8 cellular contexts compared by ENCODE assay signal in the genomic region with DNA sequence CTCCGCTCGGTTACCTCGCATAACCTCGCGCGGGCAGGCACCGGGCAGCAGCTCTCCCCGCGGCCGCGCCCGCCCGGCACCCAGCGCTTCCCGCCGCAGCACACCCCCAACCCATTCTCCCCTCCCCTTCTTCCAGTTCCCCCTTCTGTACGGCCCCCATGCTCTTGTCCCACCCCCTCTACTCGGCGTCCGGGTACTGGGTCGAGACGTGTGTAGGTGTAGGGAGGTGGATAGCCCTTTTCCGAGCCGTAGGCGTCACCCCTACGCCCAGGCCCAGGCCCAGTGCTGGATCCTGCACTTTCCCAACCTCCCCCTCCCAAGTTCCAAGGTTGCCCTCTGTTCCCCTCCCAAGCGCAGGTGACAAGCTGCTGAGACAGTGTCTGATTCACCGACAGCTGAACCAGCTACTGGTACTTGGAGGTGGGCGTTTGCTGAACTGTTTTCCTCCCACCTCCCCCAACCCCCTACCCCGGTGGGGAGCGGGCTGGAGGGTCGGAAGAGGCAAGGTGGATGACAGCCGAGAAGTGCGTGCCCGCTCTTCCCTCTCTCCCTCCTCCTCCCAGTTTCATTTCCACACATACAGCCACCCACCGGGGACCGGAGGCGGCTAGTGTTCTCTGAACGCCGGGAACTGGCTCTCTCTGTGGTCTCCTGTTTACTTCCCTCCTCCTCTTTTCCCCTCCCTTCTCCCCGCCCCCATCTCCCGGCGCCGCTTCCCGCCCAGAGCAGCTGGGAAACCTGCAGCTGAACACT. TPM values are rescaled to one million over a fixed set of nuclear protein-coding genes. Genes with fewer than 3 reads are reported as not detected.
DNase-seq lines count a peak whose midpoint lies in the region; ATAC-seq and TF ChIP-seq lines count a peak whose summit lies in the region.

No MANE protein-coding gene starts in this region.

- peak; percentile 25 for ATAC-seq in GM18505 (IDR thresholded peaks at IDR 0.05; ENCODE audit: unreplicated experiment)
- peak; percentile 18 for ATAC-seq in HG03066 (IDR thresholded peaks at IDR 0.05; ENCODE audit: low read depth, unreplicated experiment)
- ATAC-seq in effector memory CD8-positive, alpha-beta T cell (replicated peaks) = no peak

- H3K4me1 Mint-ChIP-seq in effector memory CD8-positive, alpha-beta T cell (ENCODE audit: low read depth in 2 of 2) = peaks cover 30 to 43% of the 10 kb centered on the region in 2 donors

- CTCF ChIA-PET in AG04449 (lab: Yijun Ruan, JAX) = interaction anchor here (1.3 to 4.7 kb wide), 4 partner anchors 68 to 182 kb away, joined by 3 to 35 read pairs (median 3); no protein-coding TSS in a partner anchor

- H3K9me3 Mint-ChIP-seq in effector memory CD8-positive, alpha-beta T cell = no peaks in the 10 kb centered on the region

- POLR2A ChIA-PET in AG04449 (lab: Yijun Ruan, JAX) = interaction anchor here (0.8 to 3.8 kb wide), 7 partner anchors 10 to 189 kb away, joined by 3 to 51 read pairs (median 3); no protein-coding TSS in a partner anchor

- H3K36me3 Mint-ChIP-seq in effector memory CD8-positive, alpha-beta T cell (ENCODE audit: insufficient read depth) = peaks cover 23% of the 10 kb centered on the region

- peak; percentile 39 for TF ChIP-seq POLR2A in GM18505 (IDR thresholded peaks at IDR 0.05; ENCODE audit: borderline replicate concordance, extremely low read depth, insufficient read depth, insufficient read length)

- H3K4me3 ChIP-seq in AG04449 (ENCODE audit: low read depth, low read length) = peak overlapping the region; percentile 69

- no peak for DNase-seq in AG04449 (ENCODE audit: low read depth, low spot score)
- peak; percentile 83 for DNase-seq in NCI-H2227 treated with DMSO at 0.1 percent for 48 hours (lab: John Stamatoyannopoulos, UW)
- DNase-seq in activated CD4-positive, alpha-beta T cell treated with anti-CD3 and anti-CD28 coated beads, Interleukin-2, amount 50 U/mL, for 4 hours = peak; percentile 50 to 61
- no peak for DNase-seq in effector memory CD8-positive, alpha-beta T cell
- peak; percentile 87 to 93 for DNase-seq in lung microvascular endothelial cell (ENCODE audit: low read depth in 2 of 2)
- DNase-seq in stimulated activated CD4-positive, alpha-beta T cell treated with anti-CD3 and anti-CD28 coated beads, TNF-alpha, amount 100 ng/mL, for 4 hours (ENCODE audit: low read depth in 3 of 3) = peak; percentile 40 to 59 (median 46)

- H3K4me3 Mint-ChIP-seq in effector memory CD8-positive, alpha-beta T cell = peak overlapping the region; percentile 88 to 95

- H3K27me3 Mint-ChIP-seq in effector memory CD8-positive, alpha-beta T cell = no peaks in the 10 kb centered on the region

- H3K27ac Mint-ChIP-seq in effector memory CD8-positive, alpha-beta T cell = peak overlapping the region; percentile 96 to 98

- no peak for TF ChIP-seq CTCF in AG04449 (IDR thresholded peaks at IDR 0.05; ENCODE audit: insufficient read depth, low read length, missing control alignments)

RNA-seq across cellular contexts. Expression of a gene that starts 6.0 kb away (rescaled TPM):
- total RNA-seq in lung microvascular endothelial cell = 13.3 and 23.2 TPM in 2 replicates

Comparison
In these comparisons a context has a peak if more than half of its experiments do, and no peak if none do; other contexts are left out.
1. DNase-seq: peak in NCI-H2227 treated with DMSO at 0.1 percent for 48 hours (single experiment), activated CD4-positive, alpha-beta T cell treated with anti-CD3 and anti-CD28 coated beads, Interleukin-2, amount 50 U/mL, for 4 hours (2 of 2), lung microvascular endothelial cell (2 of 2) and stimulated activated CD4-positive, alpha-beta T cell treated with anti-CD3 and anti-CD28 coated beads, TNF-alpha, amount 100 ng/mL, for 4 hours (3 of 3); none in AG04449 (single experiment) and effector memory CD8-positive, alpha-beta T cell (0 of 3).